Comparison of ENCODE assay signal across 22 cellular contexts in genomic region chr19:54426291-54426918, GRCh38. TPM values are rescaled to one million over a fixed set of nuclear protein-coding genes. Genes with fewer than 3 reads are reported as not detected.
DNase-seq lines count a peak whose midpoint lies in the region; ATAC-seq and TF ChIP-seq lines count a peak whose summit lies in the region.
"Had no signal": no experiment of that assay in that cellular context is flagged by ENCODE, and none has a peak within 500 bp of the region (broad histone marks: within the 10 kb centered on the region; RNA-seq: fewer than 3 reads in every experiment).

No MANE protein-coding gene starts in this region.

- H3K4me1 ChIP-seq in neural progenitor cell = peaks cover 25% of the 10 kb centered on the region

- no peak overlapping the region for H2AFZ ChIP-seq in neural progenitor cell (replicated peaks)
- H2AFZ ChIP-seq: parathyroid adenoma had no signal

- H3K79me2 ChIP-seq in neural progenitor cell (ENCODE audit: low read depth) = no peaks in the 10 kb centered on the region
- H3K79me2 ChIP-seq: parathyroid adenoma had no signal

- peaks cover 45% of the 10 kb centered on the region for H4K20me1 ChIP-seq in neural progenitor cell (ENCODE audit: low read depth)

- CTCF ChIA-PET in Calu3 (lab: Charles Lee) = interaction anchor here (0.9 to 1.3 kb wide), 2 partner anchors 14 to 35 kb away, joined by 3 to 5 read pairs; no protein-coding TSS in a partner anchor

- no peak overlapping the region for H3K4me3 Mint-ChIP-seq in Calu3 (ENCODE audit: low read depth, unreplicated experiment)
- H3K4me3 Mint-ChIP-seq in neural progenitor cell = peak overlapping the region; percentile 50
- H3K4me3 Mint-ChIP-seq: activated T-cell treated with anti-CD3 and anti-CD28 coated beads, Interleukin-2, amount 50 U/mL, for 72 hours; dendritic cell treated with granulocyte-macrophage colony-stimulating factor and Interleukin-4, amounts not matched to agents 40 ng/mL and 50 ng/mL, for 4 days had no signal

- H3K27ac ChIP-seq in cingulate gyrus (ENCODE audit: low read depth, low read length) (peak overlapping the region; percentile 85), neural progenitor cell (no peak overlapping the region)
- H3K27ac ChIP-seq: breast epithelium, parathyroid adenoma had no signal

- TF ChIP-seq RAD21 in Ishikawa (IDR thresholded peaks at IDR 0.05; ENCODE audit: low read depth) = peak; percentile 18; the same call in 1 of the 2 replicates

- H3K36me3 Mint-ChIP-seq in Calu3 (ENCODE audit: insufficient read depth, unreplicated experiment) = peaks cover 34% of the 10 kb centered on the region
- H3K36me3 Mint-ChIP-seq in neural progenitor cell = peaks cover 39% of the 10 kb centered on the region
- H3K36me3 Mint-ChIP-seq: activated naive CD4-positive, alpha-beta T cell treated with anti-CD3 and anti-CD28 coated beads, Interleukin-2, amount 50 U/mL, for 72 hours had no signal

- no peak overlapping the region for H3K4me2 ChIP-seq in neural progenitor cell

- peaks cover 13% of the 10 kb centered on the region for H3F3A ChIP-seq in neural progenitor cell (ENCODE audit: low read depth)

- no peaks in the 10 kb centered on the region for H3K36me3 ChIP-seq in neural progenitor cell
- H3K36me3 ChIP-seq: breast epithelium, MG63 had no signal

- intact Hi-C loops in Calu3 (cut with micrococcal nuclease; ENCODE audit: unreplicated experiment) = no loop called here

- no TSS peak for BruUV-seq in Calu3 (replicated peaks; lab: Mats Ljungman, UMichigan)

- no peak for TF ChIP-seq EP300 in Ishikawa (IDR thresholded peaks at IDR 0.05; ENCODE audit: borderline replicate concordance)

- ATAC-seq in HG02642 (IDR thresholded peaks at IDR 0.05; ENCODE audit: poor library complexity, unreplicated experiment) = no peak
- ATAC-seq: activated CD4-positive, CD25-positive, alpha-beta regulatory T cell treated with anti-CD3 and anti-CD28 coated beads, Interleukin-2, amount 50 U/mL, for 24 hours; activated naive CD4-positive, alpha-beta T cell treated with anti-CD3 and anti-CD28 coated beads, Interleukin-2, amount 50 U/mL, for 72 hours; activated T-cell treated with anti-CD3 and anti-CD28 coated beads, Interleukin-2, amount 50 U/mL, for 72 hours; esophagus mucosa had no signal

- H3K4me3 ChIP-seq in neural progenitor cell = no peak overlapping the region
- H3K4me3 ChIP-seq: breast epithelium, MG63 had no signal

- H3K9me3 Mint-ChIP-seq in Calu3 (ENCODE audit: low read depth, unreplicated experiment) = no peaks in the 10 kb centered on the region
- no peaks in the 10 kb centered on the region for H3K9me3 Mint-ChIP-seq in neural progenitor cell
- H3K9me3 Mint-ChIP-seq: activated naive CD4-positive, alpha-beta T cell treated with anti-CD3 and anti-CD28 coated beads, Interleukin-2, amount 50 U/mL, for 72 hours; activated T-cell treated with anti-CD3 and anti-CD28 coated beads, Interleukin-2, amount 50 U/mL, for 72 hours; dendritic cell treated with granulocyte-macrophage colony-stimulating factor and Interleukin-4, amounts not matched to agents 40 ng/mL and 50 ng/mL, for 4 days had no signal

- no peaks in the 10 kb centered on the region for H3K27me3 ChIP-seq in neural progenitor cell

- DNase-seq in Calu3 (peak; percentile 41), neural progenitor cell (ENCODE audit: low spot score) (peak; percentile 45), EL (no peak), NCI-H2081 (lab: John Stamatoyannopoulos, UW) (no peak), NCI-H446 treated with DMSO at 0.1 percent for 48 hours (lab: John Stamatoyannopoulos, UW) (no peak)
- DNase-seq: activated T-cell treated with anti-CD3 and anti-CD28 coated beads, Interleukin-2, amount 50 U/mL, for 72 hours; AML-193; MG63; NCI-H1694 treated with DMSO at 0.1 percent for 48 hours; NCI-H510A; stimulated activated CD4-positive, alpha-beta T cell treated with anti-CD3 and anti-CD28 coated beads, Interleukin-4, amount 100 ng/mL, for 1 hour had no signal

- H3K9ac ChIP-seq in neural progenitor cell = no peak overlapping the region
- H3K9ac ChIP-seq: parathyroid adenoma had no signal

- TF ChIP-seq CTCF in Calu3 (IDR thresholded peaks at IDR 0.05; ENCODE audit: unreplicated experiment) (no peak), neural progenitor cell (IDR thresholded peaks at IDR 0.05) (no peak)

- H3K4me1 Mint-ChIP-seq in Calu3 (ENCODE audit: low read depth, unreplicated experiment) = peaks cover 17% of the 10 kb centered on the region
- peaks cover 52% of the 10 kb centered on the region for H3K4me1 Mint-ChIP-seq in neural progenitor cell

- no peaks in the 10 kb centered on the region for H3K9me3 ChIP-seq in neural progenitor cell (ENCODE audit: low read depth)
- H3K9me3 ChIP-seq: breast epithelium, MG63 had no signal

- H3K27me3 Mint-ChIP-seq in Calu3 (ENCODE audit: unreplicated experiment) (peaks cover 48% of the 10 kb centered on the region), neural progenitor cell (ENCODE audit: insufficient read depth, low read depth) (peaks cover 6% of the 10 kb centered on the region)

- H3K27ac Mint-ChIP-seq in Calu3 (ENCODE audit: unreplicated experiment) (no peak overlapping the region), neural progenitor cell (peak overlapping the region; percentile 21)
- H3K27ac Mint-ChIP-seq: activated naive CD4-positive, alpha-beta T cell treated with anti-CD3 and anti-CD28 coated beads, Interleukin-2, amount 50 U/mL, for 72 hours; activated T-cell treated with anti-CD3 and anti-CD28 coated beads, Interleukin-2, amount 50 U/mL, for 72 hours; dendritic cell treated with granulocyte-macrophage colony-stimulating factor and Interleukin-4, amounts not matched to agents 40 ng/mL and 50 ng/mL, for 4 days had no signal

TF ChIP-seq in Ishikawa, 13 proteins besides CTCF, POLR2A, EP300 and RAD21:
- TF ChIP-seq USF1 (IDR thresholded peaks at IDR 0.05) = no peak
- no peak for TF ChIP-seq TAF1 (IDR thresholded peaks at IDR 0.05; ENCODE audit: low read depth)
- TF ChIP-seq NFIC (IDR thresholded peaks at IDR 0.05) = no peak
- no peak for TF ChIP-seq TEAD4 (IDR thresholded peaks at IDR 0.05)
- TF ChIP-seq YY1 (IDR thresholded peaks at IDR 0.05; ENCODE audit: low read depth) = no peak
- no peak for TF ChIP-seq CREB1 (IDR thresholded peaks at IDR 0.05; ENCODE audit: low read depth)
- TF ChIP-seq FOXM1 (IDR thresholded peaks at IDR 0.05; ENCODE audit: borderline replicate concordance, low read depth) = no peak
- TF ChIP-seq MAX (IDR thresholded peaks at IDR 0.05) = 0 out of 2 replicates have a peak, but pooled peaks have one; percentile 9
- TF ChIP-seq TCF12 (IDR thresholded peaks at IDR 0.05; ENCODE audit: low read depth) = 0 out of 2 replicates have a peak, but pooled peaks have one; percentile 9

RNA-seq across cellular contexts. Expression of gene TTYH1, which starts 11.1 kb away (rescaled TPM):
- 2.9 and 3.9 TPM in 2 replicates for total RNA-seq in Calu3 (2022)
- 34.2 and 128 TPM in 2 replicates for total RNA-seq in neural progenitor cell (ENCODE audit: low replicate concordance)
- total RNA-seq: glomerular endothelial cell had no signal

RNA-seq across cellular contexts. Expression of gene LENG8, which starts 22.6 kb away (rescaled TPM):
- total RNA-seq in Calu3 (2022) (256 and 267 TPM in 2 replicates), neural progenitor cell (ENCODE audit: low replicate concordance) (36.6 and 90.1 TPM in 2 replicates)

RNA-seq across cellular contexts. Expression of gene LENG9, which starts 37.2 kb away (rescaled TPM):
- total RNA-seq in Calu3 (2022) (14.7 and 16.4 TPM in 2 replicates), neural progenitor cell (ENCODE audit: low replicate concordance) (0.79 and 4.0 TPM in 2 replicates)

RNA-seq across cellular contexts. Expression of gene CDC42EP5, which starts 46.7 kb away (rescaled TPM):
- total RNA-seq in Calu3 (2022) = 12.9 and 19.7 TPM in 2 replicates
- total RNA-seq in neural progenitor cell (ENCODE audit: low replicate concordance) = 1.1 TPM in 1 of 2 replicates, not detected in the other
- total RNA-seq: activated naive CD4-positive, alpha-beta T cell treated with anti-CD3 and anti-CD28 coated beads, Interleukin-2, amount 50 U/mL, for 72 hours; OCI-LY7 had no signal

Comparison
In these comparisons a context has a peak if more than half of its experiments do, and no peak if none do; other contexts are left out.
1. DNase-seq: peak in Calu3 (single experiment) and neural progenitor cell (single experiment); none in EL (single experiment), NCI-H2081 (0 of 2) and NCI-H446 treated with DMSO at 0.1 percent for 48 hours (single experiment).